In the genomic region with DNA sequence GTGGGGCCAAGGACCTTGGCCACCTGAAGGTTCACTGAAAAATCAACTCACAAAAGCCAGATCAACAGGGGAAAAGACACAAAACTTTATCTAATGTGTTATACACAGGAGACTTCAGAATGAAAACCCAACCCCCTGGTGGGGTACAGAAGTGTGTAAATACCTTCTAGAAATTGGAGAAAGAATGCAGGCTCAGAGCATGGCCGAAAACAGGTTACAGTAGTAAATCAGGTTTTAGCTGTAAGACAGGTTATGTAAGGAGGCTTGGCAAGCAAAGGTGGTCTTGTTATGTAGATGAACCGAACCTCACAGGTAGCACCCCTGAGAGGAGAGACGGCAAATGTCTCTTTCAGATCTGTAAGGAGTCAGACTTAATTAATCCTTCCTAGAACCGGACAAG, we compare ENCODE assay signal across 13 cellular contexts. TPM values are rescaled to one million over a fixed set of nuclear protein-coding genes. Genes with fewer than 3 reads are reported as not detected.
DNase-seq lines count a peak whose midpoint lies in the region; ATAC-seq and TF ChIP-seq lines count a peak whose summit lies in the region.
"Had no signal": no experiment of that assay in that cellular context is flagged by ENCODE, and none has a peak within 500 bp of the region (broad histone marks: within the 10 kb centered on the region; RNA-seq: fewer than 3 reads in every experiment).

No MANE protein-coding gene starts in this region.

- no peak overlapping the region for H3K4me3 ChIP-seq in colonic mucosa
- H3K4me3 ChIP-seq in mesenchymal stem cell (ENCODE audit: insufficient read depth in 1 of 2, low read depth in 1 of 2, low read length in 2 of 2) = no peak overlapping the region

- H3K9me3 Mint-ChIP-seq in H9 = no peaks in the 10 kb centered on the region
- H3K9me3 Mint-ChIP-seq in activated CD4-positive, alpha-beta T cell treated with anti-CD3 and anti-CD28 coated beads, Interleukin-2, amount 10 ng/mL, durations not matched to agents 24 days and 14 days = no peaks in the 10 kb centered on the region
- H3K9me3 Mint-ChIP-seq in activated naive CD8-positive, alpha-beta T cell treated with anti-CD3 and anti-CD28 coated beads, Interleukin-2, amount 50 U/mL, for 24 hours = no peaks in the 10 kb centered on the region

- H3K18ac ChIP-seq in H9 (ENCODE audit: insufficient read length, low read depth, low read length) (no peak overlapping the region), mesenchymal stem cell (ENCODE audit: low read depth in 1 of 2, low read length in 2 of 2) (no peak overlapping the region)

- H4K20me1 ChIP-seq in H9 (ENCODE audit: control insufficient read depth, insufficient read depth, insufficient read length) = no peaks in the 10 kb centered on the region

- H2AFZ ChIP-seq in H9 (ENCODE audit: low read length) (no peak overlapping the region), mesenchymal stem cell (ENCODE audit: low read depth, low read length) (no peak overlapping the region)

- peak overlapping the region; percentile 55 to 60; a peak in 4 of 5 replicates for H3K4me3 Mint-ChIP-seq in H9
- no peak overlapping the region for H3K4me3 Mint-ChIP-seq in activated CD4-positive, alpha-beta T cell treated with anti-CD3 and anti-CD28 coated beads, Interleukin-2, amount 10 ng/mL, durations not matched to agents 24 days and 14 days
- H3K4me3 Mint-ChIP-seq in activated naive CD8-positive, alpha-beta T cell treated with anti-CD3 and anti-CD28 coated beads, Interleukin-2, amount 50 U/mL, for 24 hours = no peak overlapping the region

- TF ChIP-seq CTCF in 22Rv1 (IDR thresholded peaks at IDR 0.05) (no peak), H9 (conservative IDR thresholded peaks at IDR 0.05) (no peak), colonic mucosa (IDR thresholded peaks at IDR 0.05) (no peak)

- H4K5ac ChIP-seq in H9 (ENCODE audit: insufficient read length, low read depth, low read length) = no peak overlapping the region

- H3T11ph ChIP-seq in H9 (ENCODE audit: low read length) = no peak overlapping the region

- H3K27me3 Mint-ChIP-seq in H9 (ENCODE audit: low read depth) = no peaks in the 10 kb centered on the region
- H3K27me3 Mint-ChIP-seq in activated CD4-positive, alpha-beta T cell treated with anti-CD3 and anti-CD28 coated beads, Interleukin-2, amount 10 ng/mL, durations not matched to agents 24 days and 14 days = no peaks in the 10 kb centered on the region
- H3K27me3 Mint-ChIP-seq in activated naive CD8-positive, alpha-beta T cell treated with anti-CD3 and anti-CD28 coated beads, Interleukin-2, amount 50 U/mL, for 24 hours = no peaks in the 10 kb centered on the region

- H3K4me1 ChIP-seq in H9 (ENCODE audit: insufficient read depth, low read length) = peaks cover 24% of the 10 kb centered on the region; the same call in 1 of the 2 replicates
- peaks cover 11% of the 10 kb centered on the region for H3K4me1 ChIP-seq in colonic mucosa
- peaks cover 11% of the 10 kb centered on the region for H3K4me1 ChIP-seq in mesenchymal stem cell (ENCODE audit: control insufficient read depth, insufficient read depth, low read depth, low read length)

- H3K9ac ChIP-seq in H9 (ENCODE audit: extremely low read depth, insufficient read length, low read length) (no peak overlapping the region), colonic mucosa (ENCODE audit: low read depth in 2 of 2, low read length in 2 of 2) (peak overlapping the region in 1 of 2 donors; percentile 35), mesenchymal stem cell (ENCODE audit: low read length) (no peak overlapping the region)

- no peak overlapping the region for H2BK15ac ChIP-seq in H9 (ENCODE audit: low read depth, low read length)
- no peak overlapping the region for H2BK15ac ChIP-seq in mesenchymal stem cell (ENCODE audit: low read depth, poor library complexity, severe bottlenecking)

- H3K23me2 ChIP-seq in H9 (ENCODE audit: insufficient read length, low read depth, low read length, poor library complexity, severe bottlenecking) = peaks cover 3% of the 10 kb centered on the region

- peak overlapping the region; percentile 69 for H3K27ac ChIP-seq in 22Rv1
- no peak overlapping the region for H3K27ac ChIP-seq in H9 (ENCODE audit: insufficient read length, low read depth, low read length)
- peak overlapping the region; percentile 50 for H3K27ac ChIP-seq in colonic mucosa
- H3K27ac ChIP-seq in mesenchymal stem cell (ENCODE audit: low read length, poor library complexity, severe bottlenecking) = peak overlapping the region; percentile 8

- peaks cover 2% of the 10 kb centered on the region for H3K79me1 ChIP-seq in H9 (ENCODE audit: insufficient read depth, low read depth, low read length, poor library complexity, severe bottlenecking)
- H3K79me1 ChIP-seq in mesenchymal stem cell (replicated peaks; ENCODE audit: low read length, poor library complexity, severe bottlenecking) = no peaks in the 10 kb centered on the region

- no peak overlapping the region for H3K56ac ChIP-seq in H9 (ENCODE audit: insufficient read length, low read depth, low read length)

- peaks cover 86 to 88% of the 10 kb centered on the region in 2 experiments for H3K4me1 Mint-ChIP-seq in H9
- H3K4me1 Mint-ChIP-seq in activated CD4-positive, alpha-beta T cell treated with anti-CD3 and anti-CD28 coated beads, Interleukin-2, amount 10 ng/mL, durations not matched to agents 24 days and 14 days = peaks cover 52% of the 10 kb centered on the region
- peaks cover 70% of the 10 kb centered on the region for H3K4me1 Mint-ChIP-seq in activated naive CD8-positive, alpha-beta T cell treated with anti-CD3 and anti-CD28 coated beads, Interleukin-2, amount 50 U/mL, for 24 hours

- H2BK5ac ChIP-seq in H9 (ENCODE audit: insufficient read length, low read length) (no peak overlapping the region), mesenchymal stem cell (ENCODE audit: low read depth, low read length, poor library complexity, severe bottlenecking) (no peak overlapping the region)

- H3K9me3 ChIP-seq in H9 (ENCODE audit: control insufficient read depth, low read depth, low read length) (no peaks in the 10 kb centered on the region), colonic mucosa (no peaks in the 10 kb centered on the region), mesenchymal stem cell (ENCODE audit: control insufficient read depth, low read length) (no peaks in the 10 kb centered on the region)

- peaks cover 13% of the 10 kb centered on the region; the same call in 1 of the 2 replicates for H3K79me2 ChIP-seq in H9 (ENCODE audit: insufficient read depth, low read length)

- no peaks in the 10 kb centered on the region for H3K27me3 ChIP-seq in H9 (ENCODE audit: insufficient read depth, low read length)
- no peaks in the 10 kb centered on the region for H3K27me3 ChIP-seq in colonic mucosa
- no peaks in the 10 kb centered on the region for H3K27me3 ChIP-seq in mesenchymal stem cell (ENCODE audit: control insufficient read depth in 1 of 2, insufficient read depth in 1 of 2, low read length in 2 of 2)

- H3K14ac ChIP-seq in H9 (ENCODE audit: insufficient read depth, low read length) (no peak overlapping the region), mesenchymal stem cell (ENCODE audit: low read length in 2 of 2) (no peak overlapping the region)

- no peaks in the 10 kb centered on the region for H3K36me3 ChIP-seq in colonic mucosa
- H3K36me3 ChIP-seq in mesenchymal stem cell (ENCODE audit: control insufficient read depth in 1 of 2, insufficient read depth in 2 of 2, low read depth in 1 of 2, low read length in 2 of 2) = no peaks in the 10 kb centered on the region

- ATAC-seq in activated naive CD8-positive, alpha-beta T cell treated with anti-CD3 and anti-CD28 coated beads, Interleukin-2, amount 50 U/mL, for 24 hours = no peak

- no peak overlapping the region for H4K91ac ChIP-seq in H9 (ENCODE audit: insufficient read length, low read depth, low read length)
- no peak overlapping the region for H4K91ac ChIP-seq in mesenchymal stem cell (ENCODE audit: low read length)

- intact Hi-C loops in colonic mucosa (cut with DNase I) = no loop called here
- intact Hi-C loops in activated CD4-positive, alpha-beta T cell treated with anti-CD3 and anti-CD28 coated beads, Interleukin-2, amount 10 ng/mL, durations not matched to agents 24 days and 14 days (cut with micrococcal nuclease) = no loop called here

- no CpG with 5 or more reads among the region's 4 CpGs for WGBS in H9 (ENCODE audit: extremely low coverage, insufficient read length, low lambda C conversion rate)
- WGBS in mesenchymal stem cell = 78% methylated on average over 3 of the region's 4 CpGs

- H2BK12ac ChIP-seq in H9 (ENCODE audit: insufficient read length, low read depth, low read length) (no peak overlapping the region), mesenchymal stem cell (ENCODE audit: low read length in 2 of 2) (no peak overlapping the region)

- H3K23ac ChIP-seq in H9 (ENCODE audit: insufficient read length, low read depth, low read length) (no peak overlapping the region), mesenchymal stem cell (ENCODE audit: low read length in 2 of 2) (no peak overlapping the region)

- H2BK120ac ChIP-seq in H9 (ENCODE audit: low read depth, low read length, poor library complexity, severe bottlenecking) (no peak overlapping the region), mesenchymal stem cell (ENCODE audit: low read depth, low read length) (no peak overlapping the region)

- H4K8ac ChIP-seq in H9 (replicated peaks; ENCODE audit: insufficient read length, low read depth, low read length) = no peak overlapping the region
- no peak overlapping the region for H4K8ac ChIP-seq in mesenchymal stem cell (ENCODE audit: low read length)

- H3K4ac ChIP-seq in H9 (ENCODE audit: low read depth, low read length) (no peak overlapping the region), mesenchymal stem cell (ENCODE audit: low read depth in 1 of 2, low read length in 2 of 2) (no peak overlapping the region)

- H2AK5ac ChIP-seq in H9 (ENCODE audit: insufficient read length, low read length) (no peak overlapping the region), mesenchymal stem cell (ENCODE audit: low read length, severe bottlenecking) (no peak overlapping the region)

- H3K4me2 ChIP-seq in H9 (ENCODE audit: insufficient read depth, insufficient read length, low read length) (peak overlapping the region; percentile 26), mesenchymal stem cell (ENCODE audit: low read length, poor library complexity, severe bottlenecking) (peak overlapping the region; percentile 16)

- peak; percentile 78 for DNase-seq in H9
- DNase-seq in colonic mucosa = no peak
- DNase-seq in mesenchymal stem cell = no peak
- no peak for DNase-seq in activated CD4-positive, alpha-beta T cell treated with anti-CD3 and anti-CD28 coated beads, Interleukin-2, amount 10 ng/mL, durations not matched to agents 24 days and 14 days
- DNase-seq in midbrain (lab: John Stamatoyannopoulos, UW) = no peak
- no peak for DNase-seq in GM03348 (ENCODE audit: low spot score)
- no peak for DNase-seq in activated naive CD8-positive, alpha-beta T cell treated with anti-CD3 and anti-CD28 coated beads, Interleukin-2, amount 50 U/mL, for 24 hours
- DNase-seq: activated CD4-positive, alpha-beta T cell treated with anti-CD3 and anti-CD28 coated beads for 48 hours; AML-193; KG1; stimulated activated CD4-positive, alpha-beta T cell treated with anti-CD3 and anti-CD28 coated beads, Interleukin-4, amount 100 ng/mL, for 24 hours; stimulated activated naive CD4-positive, alpha-beta T cell treated with Interleukin-2 at 50 U/mL for 16 hours had no signal

- H3K36me3 Mint-ChIP-seq in H9 (ENCODE audit: insufficient read depth in 1 of 3, low read depth in 3 of 3) = no peaks in the 10 kb centered on the region; a peak in 2 of 7 replicates
- H3K36me3 Mint-ChIP-seq in activated CD4-positive, alpha-beta T cell treated with anti-CD3 and anti-CD28 coated beads, Interleukin-2, amount 10 ng/mL, durations not matched to agents 24 days and 14 days (ENCODE audit: low read depth) = peaks cover 24% of the 10 kb centered on the region
- H3K36me3 Mint-ChIP-seq in activated naive CD8-positive, alpha-beta T cell treated with anti-CD3 and anti-CD28 coated beads, Interleukin-2, amount 50 U/mL, for 24 hours (ENCODE audit: low read depth) = peaks cover 9% of the 10 kb centered on the region

- no peak overlapping the region for H2BK20ac ChIP-seq in H9 (ENCODE audit: low read depth, low read length, poor library complexity, severe bottlenecking)

- peak overlapping the region; percentile 8 to 98 (median 95); a peak in 6 of 7 replicates for H3K27ac Mint-ChIP-seq in H9
- no peak overlapping the region for H3K27ac Mint-ChIP-seq in activated CD4-positive, alpha-beta T cell treated with anti-CD3 and anti-CD28 coated beads, Interleukin-2, amount 10 ng/mL, durations not matched to agents 24 days and 14 days
- no peak overlapping the region for H3K27ac Mint-ChIP-seq in activated naive CD8-positive, alpha-beta T cell treated with anti-CD3 and anti-CD28 coated beads, Interleukin-2, amount 50 U/mL, for 24 hours

RNA-seq across cellular contexts. Expression of a gene that starts 10.0 kb away (rescaled TPM):
- 67.1 and 77.2 TPM in 2 replicates for total RNA-seq in H9 (2021)
- total RNA-seq in colonic mucosa = 100 to 1,000 TPM in 1 of 2 donors, 10 to 100 TPM in 1; 72.7 to 111 TPM
- 41.7 TPM for polyA plus RNA-seq in mesenchymal stem cell (2013, experiment 1 of 2)
- 41.7 TPM for polyA plus RNA-seq in mesenchymal stem cell (2013, experiment 2 of 2)
- 47.7 and 55.1 TPM in 2 replicates for total RNA-seq in activated CD4-positive, alpha-beta T cell treated with anti-CD3 and anti-CD28 coated beads, Interleukin-2, amount 10 ng/mL, durations not matched to agents 24 days and 14 days

Comparison
In these comparisons a context has a peak if more than half of its experiments do, and no peak if none do; other contexts are left out.
1. H3K27ac Mint-ChIP-seq: peak in H9 (3 of 3); none in activated CD4-positive, alpha-beta T cell treated with anti-CD3 and anti-CD28 coated beads, Interleukin-2, amount 10 ng/mL, durations not matched to agents 24 days and 14 days (single experiment) and activated naive CD8-positive, alpha-beta T cell treated with anti-CD3 and anti-CD28 coated beads, Interleukin-2, amount 50 U/mL, for 24 hours (single experiment).
2. H3K4me3 Mint-ChIP-seq: peak in H9 (2 of 2); none in activated CD4-positive, alpha-beta T cell treated with anti-CD3 and anti-CD28 coated beads, Interleukin-2, amount 10 ng/mL, durations not matched to agents 24 days and 14 days (single experiment) and activated naive CD8-positive, alpha-beta T cell treated with anti-CD3 and anti-CD28 coated beads, Interleukin-2, amount 50 U/mL, for 24 hours (single experiment).